20 cellular contexts compared by ENCODE assay signal in the genomic region with DNA sequence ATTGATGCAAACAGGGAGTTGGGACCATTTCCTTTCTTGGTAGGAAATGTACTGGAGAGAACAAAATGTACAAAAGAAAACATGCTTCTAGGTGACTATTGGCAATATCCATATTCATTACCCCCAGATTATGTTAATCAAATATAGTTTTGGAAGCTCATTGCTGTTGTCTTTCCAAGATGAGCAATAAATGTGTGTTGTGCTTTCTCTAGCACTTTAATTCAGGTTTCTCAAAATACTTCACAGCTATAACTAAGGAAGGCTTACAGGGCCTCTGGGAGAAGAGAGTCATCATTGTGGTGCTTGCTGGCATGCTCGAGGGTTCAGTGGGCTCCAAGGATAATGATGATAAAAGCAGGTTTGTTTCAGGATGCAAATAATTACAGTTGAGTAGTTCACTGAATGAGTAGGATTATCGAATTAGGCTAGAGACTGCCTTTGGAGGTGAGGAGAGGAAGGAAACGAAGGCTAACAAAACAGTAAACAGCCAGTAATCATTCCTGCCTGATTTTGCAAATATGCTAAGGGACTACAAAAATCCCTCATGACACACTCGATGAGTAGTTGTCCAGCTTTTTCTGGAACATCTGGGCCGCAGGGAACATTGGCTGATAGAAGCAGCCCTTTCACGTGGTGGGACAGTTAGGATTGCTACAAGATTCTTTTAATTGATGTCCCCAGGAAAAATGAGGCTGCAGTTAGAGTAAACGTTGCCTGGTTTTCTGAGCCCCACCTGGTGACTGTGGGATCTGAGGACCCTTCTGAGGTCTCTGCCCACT. TPM values are rescaled to one million over a fixed set of nuclear protein-coding genes. Genes with fewer than 3 reads are reported as not detected.
DNase-seq lines count a peak whose midpoint lies in the region; ATAC-seq and TF ChIP-seq lines count a peak whose summit lies in the region.
"Had no signal": no experiment of that assay in that cellular context is flagged by ENCODE, and none has a peak within 500 bp of the region (broad histone marks: within the 10 kb centered on the region; RNA-seq: fewer than 3 reads in every experiment).

No MANE protein-coding gene starts in this region.

- peak overlapping the region in 1 of 12 donors; percentile 5 for H3K27ac ChIP-seq in heart left ventricle
- H3K27ac ChIP-seq in temporal lobe (ENCODE audit: low read depth, low read length): peak overlapping the region; percentile 33
- H3K27ac ChIP-seq: foreskin keratinocyte, skin epidermis had no signal

- ATAC-seq in heart left ventricle (peak; percentile 18 to 63 (median 43)), GM21526 (IDR thresholded peaks at IDR 0.05; ENCODE audit: low FRiP score, unreplicated experiment) (no peak)
- ATAC-seq: activated T-cell treated with anti-CD3 and anti-CD28 coated beads, Interleukin-2, amount 50 U/mL, for 72 hours; foreskin keratinocyte; left colon had no signal

- intact Hi-C loops in heart left ventricle (cut with DNase I): no loop called here

- H3K9me3 ChIP-seq in heart left ventricle (no peaks in the 10 kb centered on the region), BE2C (no peaks in the 10 kb centered on the region)

- H3K27me3 ChIP-seq in heart left ventricle: peaks cover 0 to 4% (median 0%) of the 10 kb centered on the region in 9 donors
- no peaks in the 10 kb centered on the region for H3K27me3 ChIP-seq in BE2C
- H3K27me3 ChIP-seq: foreskin keratinocyte had no signal

- no peaks in the 10 kb centered on the region for H3K36me3 ChIP-seq in heart left ventricle
- H3K36me3 ChIP-seq in BE2C: peaks cover 4% of the 10 kb centered on the region; the same call in 1 of the 2 replicates

- DNase-seq in NCI-H2171 treated with DMSO at 0.1 percent for 48 hours (lab: John Stamatoyannopoulos, UW) (peak; percentile 57), NCI-H2171 (lab: John Stamatoyannopoulos, UW) (no peak), T1000 (lab: John Stamatoyannopoulos, UW) (peak; percentile 47), heart left ventricle (no peak), GF-D8 (lab: John Stamatoyannopoulos, UW) (no peak), BE2C (no peak)
- DNase-seq: activated CD4-positive, alpha-beta memory T cell treated with anti-CD3 and anti-CD28 coated beads, Interleukin-2, amount 10 ng/mL, durations not matched to agents 7 days and 5 days; activated naive CD8-positive, alpha-beta T cell treated with anti-CD3 and anti-CD28 coated beads for 36 hours; activated T-cell treated with anti-CD3 and anti-CD28 coated beads, Interleukin-2, amount 50 U/mL, for 72 hours; effector memory CD4-positive, alpha-beta T cell; foreskin keratinocyte; H9; left colon; stimulated activated CD4-positive, alpha-beta T cell treated with anti-CD3 and anti-CD28 coated beads, Interleukin-4, amount 100 ng/mL, for 4 hours; stimulated activated CD8-positive, alpha-beta memory T cell treated with anti-CD3 and anti-CD28 coated beads, Interleukin-4, amount 100 ng/mL, for 48 hours; T-helper 1 cell; trophoblast cell had no signal

- H3K4me3 ChIP-seq in heart left ventricle (no peak overlapping the region), BE2C (ENCODE audit: low read depth, low read length) (no peak overlapping the region)
- H3K4me3 ChIP-seq: skin epidermis had no signal

- no peak for TF ChIP-seq POLR2A in heart left ventricle (IDR thresholded peaks at IDR 0.05)

- TF ChIP-seq CTCF in heart left ventricle (IDR thresholded peaks at IDR 0.05): no peak
- TF ChIP-seq CTCF in BE2C (IDR thresholded peaks at IDR 0.05; ENCODE audit: low read depth, low read length): no peak

- 32 to 50% (median 35%) methylated on average over 7 of the region's 7 CpGs for WGBS in heart left ventricle, 4 donors

- H3K4me1 ChIP-seq in heart left ventricle: peaks cover 0 to 9% (median 0%) of the 10 kb centered on the region in 12 donors
- H3K4me1 ChIP-seq in BE2C: no peaks in the 10 kb centered on the region; the same call in 1 of the 2 replicates
- H3K4me1 ChIP-seq: foreskin keratinocyte had no signal

RNA-seq across cellular contexts. Expression of gene SLC7A14, which starts 54.1 kb away (rescaled TPM):
- total RNA-seq in heart left ventricle: under 1 TPM in 2 of 9 donors, not detected in 7; 0.02 TPM
- not detected for polyA plus RNA-seq in heart left ventricle
- 5.2 TPM for total RNA-seq in temporal lobe
- 22.1 TPM for polyA plus RNA-seq in BE2C (2012; ENCODE audit: insufficient read depth, insufficient read length, low read depth)
- total RNA-seq: activated CD4-positive, alpha-beta memory T cell treated with anti-CD3 and anti-CD28 coated beads, Interleukin-2, amount 10 ng/mL, durations not matched to agents 7 days and 5 days; activated naive CD8-positive, alpha-beta T cell treated with anti-CD3 and anti-CD28 coated beads for 36 hours; activated T-cell treated with anti-CD3 and anti-CD28 coated beads, Interleukin-2, amount 50 U/mL, for 72 hours had no signal
- polyA plus RNA-seq: foreskin keratinocyte had no signal

Comparison
In these comparisons a context has a peak if more than half of its experiments do, and no peak if none do; other contexts are left out.
1. DNase-seq: peak in NCI-H2171 treated with DMSO at 0.1 percent for 48 hours (single experiment) and T1000 (single experiment); none in NCI-H2171 (single experiment), heart left ventricle (0 of 5), GF-D8 (single experiment) and BE2C (single experiment).